ENCODE assay signal across 19 cellular contexts in genomic region chr10:89357096-89357495, GRCh38. TPM values are rescaled to one million over a fixed set of nuclear protein-coding genes. Genes with fewer than 3 reads are reported as not detected.
DNase-seq lines count a peak whose midpoint lies in the region; ATAC-seq and TF ChIP-seq lines count a peak whose summit lies in the region.
"Had no signal": no experiment of that assay in that cellular context is flagged by ENCODE, and none has a peak within 500 bp of the region (broad histone marks: within the 10 kb centered on the region; RNA-seq: fewer than 3 reads in every experiment).

No MANE protein-coding gene starts in this region.

- TF ChIP-seq CTCF in HFFc6 (IDR thresholded peaks at IDR 0.05) (no peak), choroid plexus epithelial cell (conservative IDR thresholded peaks at IDR 0.05; ENCODE audit: low read depth, low read length) (no peak), mesothelial cell of epicardium (IDR thresholded peaks at IDR 0.05; ENCODE audit: unreplicated experiment) (no peak), sigmoid colon (IDR thresholded peaks at IDR 0.05) (no peak), progenitor cell of endocrine pancreas (IDR thresholded peaks at IDR 0.05; ENCODE audit: unreplicated experiment) (no peak), osteocyte (IDR thresholded peaks at IDR 0.05) (no peak)

- H3K27me3 Mint-ChIP-seq in HFFc6 (ENCODE audit: insufficient read depth) = no peaks in the 10 kb centered on the region
- no peaks in the 10 kb centered on the region for H3K27me3 Mint-ChIP-seq in mesothelial cell of epicardium (ENCODE audit: low read depth)
- no peaks in the 10 kb centered on the region for H3K27me3 Mint-ChIP-seq in progenitor cell of endocrine pancreas
- H3K27me3 Mint-ChIP-seq in osteocyte (ENCODE audit: unreplicated experiment) = no peaks in the 10 kb centered on the region

- no peak for DNase-seq in HFFc6
- peak; percentile 37 for DNase-seq in choroid plexus epithelial cell (ENCODE audit: low read depth)
- no peak for DNase-seq in mesothelial cell of epicardium (ENCODE audit: low spot score in 2 of 2, unreplicated experiment in 2 of 2)
- peak; percentile 61 for DNase-seq in renal cortical epithelial cell (ENCODE audit: low read depth)
- DNase-seq in sigmoid colon = no peak
- no peak for DNase-seq in progenitor cell of endocrine pancreas (ENCODE audit: low spot score, unreplicated experiment)
- DNase-seq in osteocyte (ENCODE audit: extremely low spot score, unreplicated experiment) = no peak
- DNase-seq: 8988T; Calu3; CD4-positive, alpha-beta memory T cell; DMS79 treated with DMSO at 0.1 percent for 48 hours; GF-D8 had no signal

- no peaks in the 10 kb centered on the region for H3K27me3 ChIP-seq in sigmoid colon
- H3K27me3 ChIP-seq: BLaER1 had no signal

- H3K9me3 Mint-ChIP-seq in HFFc6 = no peaks in the 10 kb centered on the region; the same call in 1 of the 2 replicates
- peaks cover 6% of the 10 kb centered on the region for H3K9me3 Mint-ChIP-seq in mesothelial cell of epicardium
- H3K9me3 Mint-ChIP-seq in progenitor cell of endocrine pancreas (ENCODE audit: low read depth) = peaks cover 9% of the 10 kb centered on the region
- peaks cover 4% of the 10 kb centered on the region for H3K9me3 Mint-ChIP-seq in osteocyte (ENCODE audit: unreplicated experiment)

- peaks cover 9% of the 10 kb centered on the region for H3K36me3 Mint-ChIP-seq in HFFc6 (ENCODE audit: low read depth)
- peaks cover 7% of the 10 kb centered on the region for H3K36me3 Mint-ChIP-seq in mesothelial cell of epicardium
- peaks cover 7% of the 10 kb centered on the region for H3K36me3 Mint-ChIP-seq in progenitor cell of endocrine pancreas (ENCODE audit: insufficient read depth)
- H3K36me3 Mint-ChIP-seq in osteocyte (ENCODE audit: unreplicated experiment) = peaks cover 5% of the 10 kb centered on the region

- H3K27ac Mint-ChIP-seq in HFFc6 = peak overlapping the region; percentile 43; the same call in 1 of the 2 replicates
- H3K27ac Mint-ChIP-seq in mesothelial cell of epicardium = peak overlapping the region; percentile 91
- H3K27ac Mint-ChIP-seq in progenitor cell of endocrine pancreas = no peak overlapping the region
- no peak overlapping the region for H3K27ac Mint-ChIP-seq in osteocyte (ENCODE audit: unreplicated experiment)
- H3K27ac Mint-ChIP-seq: CD14-positive monocyte; CD4-positive, alpha-beta memory T cell had no signal

- no peak overlapping the region for H3K4me3 ChIP-seq in choroid plexus epithelial cell (ENCODE audit: low read depth, low read length)
- H3K4me3 ChIP-seq in sigmoid colon = no peak overlapping the region
- H3K4me3 ChIP-seq: BLaER1, HAP-1 had no signal

- intact Hi-C loops in sigmoid colon (cut with DNase I) = no loop called here

- H3K4me1 Mint-ChIP-seq in HFFc6 (ENCODE audit: low read depth) (peaks cover 72% of the 10 kb centered on the region), mesothelial cell of epicardium (peaks cover 27% of the 10 kb centered on the region), progenitor cell of endocrine pancreas (ENCODE audit: low read depth) (peaks cover 19% of the 10 kb centered on the region), osteocyte (ENCODE audit: unreplicated experiment) (peaks cover 25% of the 10 kb centered on the region)

- WGBS in sigmoid colon, 2 donors = 76 to 89% methylated on average over 1 of the region's 1 CpG

- TF ChIP-seq POLR2A in sigmoid colon (IDR thresholded peaks at IDR 0.05) = no peak

- no peak for TF ChIP-seq EP300 in sigmoid colon (IDR thresholded peaks at IDR 0.05)

- H3K4me1 ChIP-seq in sigmoid colon = peaks cover 0 to 8% (median 4%) of the 10 kb centered on the region in 4 donors
- H3K4me1 ChIP-seq: BLaER1 had no signal

- H3K4me3 Mint-ChIP-seq in HFFc6 = no peak overlapping the region
- H3K4me3 Mint-ChIP-seq in mesothelial cell of epicardium = no peak overlapping the region
- no peak overlapping the region for H3K4me3 Mint-ChIP-seq in progenitor cell of endocrine pancreas (ENCODE audit: low read depth)
- H3K4me3 Mint-ChIP-seq in osteocyte (ENCODE audit: unreplicated experiment) = no peak overlapping the region
- H3K4me3 Mint-ChIP-seq: CD14-positive monocyte; CD4-positive, alpha-beta memory T cell had no signal

- H3K36me3 ChIP-seq in sigmoid colon = no peaks in the 10 kb centered on the region
- H3K36me3 ChIP-seq: BLaER1, HAP-1 had no signal

- H3K9me3 ChIP-seq in sigmoid colon = no peaks in the 10 kb centered on the region
- H3K9me3 ChIP-seq: HAP-1 had no signal

- ATAC-seq in HG03460 (IDR thresholded peaks at IDR 0.05; ENCODE audit: unreplicated experiment) = no peak

- H3K27ac ChIP-seq in sigmoid colon = no peak overlapping the region
- H3K27ac ChIP-seq: BLaER1 had no signal

RNA-seq across cellular contexts. Expression of gene IFIT1B, which starts 20.8 kb away (rescaled TPM):
- not detected for total RNA-seq in HFFc6 (2021; fragmentation: NEBNext Ultra II Directional; extraction: Animal tissue kit (Norgen Biotek cat#: 25700))
- total RNA-seq in mesothelial cell of epicardium (not detected in 3 replicates), renal cortical epithelial cell (not detected in 2 replicates), sigmoid colon (not detected), progenitor cell of endocrine pancreas (not detected in 2 replicates), osteocyte (not detected in 2 replicates)
- polyA plus RNA-seq in sigmoid colon = not detected
- total RNA-seq: A673; Calu3; CD4-positive, alpha-beta memory T cell; H1 had no signal
- polyA plus RNA-seq: AG04450; CD14-positive monocyte; CD4-positive, alpha-beta memory T cell; H1 had no signal

RNA-seq across cellular contexts. Expression of gene IFIT3, which starts 29.3 kb away (rescaled TPM):
- 10 to 100 TPM; 11.5 to 18.6 (median 18.0) TPM for total RNA-seq in HFFc6 (2021; fragmentation: NEBNext Ultra II Directional; extraction: Animal tissue kit (Norgen Biotek cat#: 25700))
- total RNA-seq in mesothelial cell of epicardium (14.3 to 17.8 TPM (median 14.9 TPM) in 3 replicates), renal cortical epithelial cell (12.8 and 61.6 TPM in 2 replicates), sigmoid colon (10 to 100 TPM in 2 of 4 donors, 1 to 10 TPM in 2; 8.0 to 20.7 (median 10.5) TPM), progenitor cell of endocrine pancreas (0.16 TPM in 1 of 2 replicates, not detected in the other), osteocyte (19.9 and 22.7 TPM in 2 replicates)
- polyA plus RNA-seq in sigmoid colon = 10 to 100 TPM in 1 of 3 donors, 1 to 10 TPM in 2; 4.9 to 36.1 (median 7.2) TPM

RNA-seq across cellular contexts. Expression of gene IFIT1, which starts 35.3 kb away (rescaled TPM):
- total RNA-seq in HFFc6 (2021; fragmentation: NEBNext Ultra II Directional; extraction: Animal tissue kit (Norgen Biotek cat#: 25700)) = 10 to 100 TPM; 35.7 to 52.5 (median 49.1) TPM
- 34.5 to 44.1 TPM (median 35.4 TPM) in 3 replicates for total RNA-seq in mesothelial cell of epicardium
- 10.2 and 23.3 TPM in 2 replicates for total RNA-seq in renal cortical epithelial cell
- total RNA-seq in sigmoid colon = 10 to 100 TPM; 11.8 to 33.5 (median 20.9) TPM
- 10 to 100 TPM in 1 of 3 donors, 1 to 10 TPM in 2; 6.9 to 27.1 (median 7.2) TPM for polyA plus RNA-seq in sigmoid colon
- total RNA-seq in progenitor cell of endocrine pancreas = 0.20 and 0.34 TPM in 2 replicates
- 20.4 and 21.5 TPM in 2 replicates for total RNA-seq in osteocyte

RNA-seq across cellular contexts. Expression of gene IFIT2, which starts 55.2 kb away (rescaled TPM):
- 10 to 100 TPM in 5 of 6 experiments, 1 to 10 TPM in 1; 8.7 to 14.1 (median 13.0) TPM for total RNA-seq in HFFc6 (2021; fragmentation: NEBNext Ultra II Directional; extraction: Animal tissue kit (Norgen Biotek cat#: 25700))
- total RNA-seq in mesothelial cell of epicardium (2.3 to 3.6 TPM (median 2.9 TPM) in 3 replicates), renal cortical epithelial cell (7.2 and 20.7 TPM in 2 replicates), sigmoid colon (1 to 10 TPM; 2.0 to 6.8 (median 3.2) TPM), progenitor cell of endocrine pancreas (not detected in 2 replicates), osteocyte (8.8 and 11.0 TPM in 2 replicates)
- polyA plus RNA-seq in sigmoid colon = 10 to 100 TPM in 1 of 3 donors, 1 to 10 TPM in 2; 3.9 to 13.9 (median 6.6) TPM

RNA-seq across cellular contexts. Expression of gene IFIT5, which starts 57.3 kb away (rescaled TPM):
- 10 to 100 TPM; 19.2 to 26.1 (median 22.4) TPM for total RNA-seq in HFFc6 (2021; fragmentation: NEBNext Ultra II Directional; extraction: Animal tissue kit (Norgen Biotek cat#: 25700))
- total RNA-seq in mesothelial cell of epicardium (19.1 to 20.5 TPM (median 20.1 TPM) in 3 replicates), renal cortical epithelial cell (16.0 and 41.0 TPM in 2 replicates), sigmoid colon (10 to 100 TPM; 10.2 to 24.3 (median 19.3) TPM), progenitor cell of endocrine pancreas (6.0 and 6.2 TPM in 2 replicates), osteocyte (22.5 and 22.7 TPM in 2 replicates)
- polyA plus RNA-seq in sigmoid colon = 1 to 10 TPM; 5.3 to 9.6 (median 6.0) TPM

Comparison
In these comparisons a context has a peak if more than half of its experiments do, and no peak if none do; other contexts are left out.
1. DNase-seq: peak in choroid plexus epithelial cell (single experiment) and renal cortical epithelial cell (single experiment); none in HFFc6 (single experiment), mesothelial cell of epicardium (0 of 2), sigmoid colon (single experiment), progenitor cell of endocrine pancreas (single experiment) and osteocyte (single experiment).
2. H3K27ac Mint-ChIP-seq: peak in HFFc6 (single experiment) and mesothelial cell of epicardium (single experiment); none in progenitor cell of endocrine pancreas (single experiment) and osteocyte (single experiment).